ENCODE assay signal across 9 cellular contexts in the genomic region with DNA sequence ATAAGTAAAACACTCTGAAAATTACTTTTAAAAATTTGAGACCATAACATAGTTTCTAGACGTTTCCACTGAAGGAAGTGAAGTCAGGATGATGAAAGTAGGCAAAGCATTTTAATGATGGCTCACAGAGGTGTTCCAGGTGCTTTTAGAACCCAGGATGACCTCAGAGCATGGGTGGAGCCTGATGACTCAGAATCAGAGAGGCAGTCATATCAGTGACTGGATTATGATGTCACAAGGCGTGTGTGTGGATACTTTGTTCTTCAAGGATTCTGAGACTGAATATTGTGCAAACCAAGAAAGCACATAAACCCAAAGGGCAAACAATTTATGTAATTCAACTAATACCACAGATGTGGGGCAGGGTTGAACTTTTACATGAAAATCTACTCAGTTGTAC.
DNase-seq lines count a peak whose midpoint lies in the region; ATAC-seq and TF ChIP-seq lines count a peak whose summit lies in the region.
"Had no signal": no experiment of that assay in that cellular context is flagged by ENCODE, and none has a peak within 500 bp of the region (broad histone marks: within the 10 kb centered on the region; RNA-seq: fewer than 3 reads in every experiment).

No MANE protein-coding gene starts in this region.

- no peak overlapping the region for H3K4me3 Mint-ChIP-seq in activated CD4-positive, alpha-beta T cell treated with anti-CD3 and anti-CD28 coated beads, Interleukin-2, amount 10 ng/mL, durations not matched to agents 24 days and 14 days

- H3K36me3 ChIP-seq in gastrocnemius medialis, result no peaks in the 10 kb centered on the region
- H3K36me3 ChIP-seq: thoracic aorta had no signal

- no peaks in the 10 kb centered on the region for H3K4me1 ChIP-seq in gastrocnemius medialis

- no peak overlapping the region for H3K27ac Mint-ChIP-seq in activated CD4-positive, alpha-beta T cell treated with anti-CD3 and anti-CD28 coated beads, Interleukin-2, amount 10 ng/mL, durations not matched to agents 24 days and 14 days

- peaks cover 26% of the 10 kb centered on the region for H3K4me1 Mint-ChIP-seq in activated CD4-positive, alpha-beta T cell treated with anti-CD3 and anti-CD28 coated beads, Interleukin-2, amount 10 ng/mL, durations not matched to agents 24 days and 14 days

- peaks cover 1% of the 10 kb centered on the region for H3K27me3 Mint-ChIP-seq in activated CD4-positive, alpha-beta T cell treated with anti-CD3 and anti-CD28 coated beads, Interleukin-2, amount 10 ng/mL, durations not matched to agents 24 days and 14 days

- peak; percentile 84 for DNase-seq in activated CD4-positive, alpha-beta T cell treated with anti-CD3 and anti-CD28 coated beads, Interleukin-2, amount 10 ng/mL, durations not matched to agents 24 days and 14 days
- DNase-seq in fibroblast of villous mesenchyme (ENCODE audit: low read depth) (peak; percentile 99), C1 segment of cervical spinal cord (lab: John Stamatoyannopoulos, UW) (no peak), DMS 273 (lab: John Stamatoyannopoulos, UW; ENCODE audit: unreplicated experiment) (no peak), gastrocnemius medialis (no peak)

- in situ Hi-C loops in gastrocnemius medialis (cut with MboI; ENCODE audit: low sequenced_read_pairs in 4 of 4), result no loop called here

- no peaks in the 10 kb centered on the region for H3K36me3 Mint-ChIP-seq in activated CD4-positive, alpha-beta T cell treated with anti-CD3 and anti-CD28 coated beads, Interleukin-2, amount 10 ng/mL, durations not matched to agents 24 days and 14 days (ENCODE audit: low read depth)

- no peak overlapping the region for H3K4me3 ChIP-seq in fibroblast of villous mesenchyme (ENCODE audit: low read depth, low read length)
- no peak overlapping the region for H3K4me3 ChIP-seq in gastrocnemius medialis
- H3K4me3 ChIP-seq: thoracic aorta had no signal

- no peaks in the 10 kb centered on the region for H3K9me3 Mint-ChIP-seq in activated CD4-positive, alpha-beta T cell treated with anti-CD3 and anti-CD28 coated beads, Interleukin-2, amount 10 ng/mL, durations not matched to agents 24 days and 14 days

- no peaks in the 10 kb centered on the region for H3K27me3 ChIP-seq in gastrocnemius medialis

- intact Hi-C loops in activated CD4-positive, alpha-beta T cell treated with anti-CD3 and anti-CD28 coated beads, Interleukin-2, amount 10 ng/mL, durations not matched to agents 24 days and 14 days (cut with micrococcal nuclease), result loop anchor here (1.0 kb wide), 1 partner anchor 230 kb away; no protein-coding TSS in a partner anchor
- intact Hi-C loops in gastrocnemius medialis (cut with DNase I; ENCODE audit: low total_unique reads), result no loop called here

- TF ChIP-seq POLR2A in gastrocnemius medialis (IDR thresholded peaks at IDR 0.05), result no peak

- H3K9me3 ChIP-seq in gastrocnemius medialis, result no peaks in the 10 kb centered on the region
- H3K9me3 ChIP-seq: thoracic aorta had no signal

- no peak overlapping the region for H3K27ac ChIP-seq in gastrocnemius medialis
- H3K27ac ChIP-seq: thoracic aorta had no signal

- TF ChIP-seq CTCF in fibroblast of villous mesenchyme (IDR thresholded peaks at IDR 0.05; ENCODE audit: insufficient read depth, low read depth, low read length) (no peak), gastrocnemius medialis (IDR thresholded peaks at IDR 0.05 in 4 of 5, conservative IDR thresholded peaks at IDR 0.05 in 1 of 5) (no peak)

- ATAC-seq in GM18511 (IDR thresholded peaks at IDR 0.05; ENCODE audit: unreplicated experiment) (peak; percentile 55), HG03159 (IDR thresholded peaks at IDR 0.05; ENCODE audit: unreplicated experiment) (peak; percentile 71), gastrocnemius medialis (no peak), GM19328 (IDR thresholded peaks at IDR 0.05; ENCODE audit: unreplicated experiment) (no peak)

Comparison
In these comparisons a context has a peak if more than half of its experiments do, and no peak if none do; other contexts are left out.
1. ATAC-seq: peak in GM18511 (single experiment) and HG03159 (single experiment); none in gastrocnemius medialis (0 of 2) and GM19328 (single experiment).
2. DNase-seq: peak in activated CD4-positive, alpha-beta T cell treated with anti-CD3 and anti-CD28 coated beads, Interleukin-2, amount 10 ng/mL, durations not matched to agents 24 days and 14 days (single experiment) and fibroblast of villous mesenchyme (single experiment); none in C1 segment of cervical spinal cord (0 of 14), DMS 273 (single experiment) and gastrocnemius medialis (0 of 2).